ENCODE assay signal across 9 cellular contexts in the genomic region with DNA sequence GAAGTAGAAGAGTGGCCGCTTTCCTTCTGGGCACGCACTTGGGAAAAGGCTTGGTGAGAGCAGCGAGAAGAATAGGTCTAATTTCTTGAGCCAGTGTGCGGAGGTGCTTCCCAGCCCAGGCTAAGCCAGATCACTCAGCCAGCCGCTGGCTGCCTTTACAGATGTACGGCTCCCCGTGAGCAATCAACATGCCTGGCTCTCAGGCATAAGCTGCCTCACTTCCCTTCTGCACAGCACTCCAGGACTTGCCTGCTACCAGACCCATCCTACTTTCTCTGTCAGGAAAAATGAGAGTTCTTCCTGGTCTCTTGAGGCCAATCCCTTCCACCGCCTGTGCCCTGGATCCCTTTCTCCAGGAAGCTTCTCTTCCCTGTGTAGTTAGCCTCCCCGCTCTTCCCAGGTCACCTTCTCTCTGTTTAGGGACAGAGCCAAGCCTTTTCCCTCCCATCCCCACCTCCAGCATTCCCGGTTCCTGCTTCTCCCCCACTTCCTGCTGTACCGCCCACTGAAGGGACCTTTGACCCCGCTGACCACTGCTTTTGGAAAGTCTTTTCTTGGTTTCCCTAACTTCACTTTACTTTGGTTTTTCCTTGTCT. TPM values are rescaled to one million over a fixed set of nuclear protein-coding genes. Genes with fewer than 3 reads are reported as not detected.
DNase-seq lines count a peak whose midpoint lies in the region; ATAC-seq lines count a peak whose summit lies in the region.
"Had no signal": no experiment of that assay in that cellular context is flagged by ENCODE, and none has a peak within 500 bp of the region (broad histone marks: within the 10 kb centered on the region; RNA-seq: fewer than 3 reads in every experiment).

No MANE protein-coding gene starts in this region.

- H3K4me3 ChIP-seq in iPS-15b (ENCODE audit: low read depth, low read length) (peak overlapping the region; percentile 78), SJCRH30 (no peak overlapping the region)
- H3K4me3 ChIP-seq: BLaER1 had no signal

- H3K27me3 ChIP-seq in iPS-15b (ENCODE audit: control insufficient read depth, insufficient read depth, low read length) (no peaks in the 10 kb centered on the region), SJCRH30 (no peaks in the 10 kb centered on the region)

- peak overlapping the region; percentile 99 for H3K4me3 Mint-ChIP-seq in T-helper 1 cell treated with Interleukin-12 subunit alpha and Interleukin-12 subunit beta and Interleukin-4 antibody, amounts not matched to agents 30 μg/mL and 1 μg/mL, for 36 hours
- peak overlapping the region; percentile 93 to 98 (median 96) for H3K4me3 Mint-ChIP-seq in T-cell
- H3K4me3 Mint-ChIP-seq in stimulated activated memory B cell treated with anti-CD40 and anti-IgM and Interleukin-4, amounts not matched to agents 10 μg/mL and 1 μg/mL and 100 μg/mL, for 72 hours, result peak overlapping the region; percentile 97

- no peaks in the 10 kb centered on the region for H3K9me3 ChIP-seq in iPS-15b (ENCODE audit: control insufficient read depth, insufficient read depth, low read length)
- H3K9me3 ChIP-seq in SJCRH30 (replicated peaks), result no peaks in the 10 kb centered on the region

- POLR2A ChIA-PET in T-cell (lab: Charles Lee), result interaction anchor here (0.6 to 0.7 kb wide), 2 partner anchors 94 to 517 kb away, joined by 3 to 4 read pairs; no protein-coding TSS in a partner anchor

- no peaks in the 10 kb centered on the region for H3K9me3 Mint-ChIP-seq in T-helper 1 cell treated with Interleukin-12 subunit alpha and Interleukin-12 subunit beta and Interleukin-4 antibody, amounts not matched to agents 30 μg/mL and 1 μg/mL, for 36 hours
- H3K9me3 Mint-ChIP-seq in T-cell, result no peaks in the 10 kb centered on the region
- H3K9me3 Mint-ChIP-seq in stimulated activated memory B cell treated with anti-CD40 and anti-IgM and Interleukin-4, amounts not matched to agents 10 μg/mL and 1 μg/mL and 100 μg/mL, for 72 hours, result no peaks in the 10 kb centered on the region

- peak overlapping the region; percentile 100 for H3K27ac Mint-ChIP-seq in T-helper 1 cell treated with Interleukin-12 subunit alpha and Interleukin-12 subunit beta and Interleukin-4 antibody, amounts not matched to agents 30 μg/mL and 1 μg/mL, for 36 hours
- H3K27ac Mint-ChIP-seq in T-cell, result peak overlapping the region; percentile 98 to 99
- peak overlapping the region; percentile 99 for H3K27ac Mint-ChIP-seq in stimulated activated memory B cell treated with anti-CD40 and anti-IgM and Interleukin-4, amounts not matched to agents 10 μg/mL and 1 μg/mL and 100 μg/mL, for 72 hours

- H3K36me3 ChIP-seq in iPS-15b (ENCODE audit: control insufficient read depth, insufficient read depth, low read length), result peaks cover 30% of the 10 kb centered on the region
- no peaks in the 10 kb centered on the region for H3K36me3 ChIP-seq in SJCRH30
- H3K36me3 ChIP-seq: BLaER1 had no signal

- peak overlapping the region; percentile 12 for H3K9ac ChIP-seq in iPS-15b (ENCODE audit: low read depth, low read length)
- H3K9ac ChIP-seq: BLaER1 had no signal

- H3K27me3 Mint-ChIP-seq in T-helper 1 cell treated with Interleukin-12 subunit alpha and Interleukin-12 subunit beta and Interleukin-4 antibody, amounts not matched to agents 30 μg/mL and 1 μg/mL, for 36 hours (ENCODE audit: low read depth), result no peaks in the 10 kb centered on the region
- no peaks in the 10 kb centered on the region for H3K27me3 Mint-ChIP-seq in T-cell
- H3K27me3 Mint-ChIP-seq in stimulated activated memory B cell treated with anti-CD40 and anti-IgM and Interleukin-4, amounts not matched to agents 10 μg/mL and 1 μg/mL and 100 μg/mL, for 72 hours, result no peaks in the 10 kb centered on the region

- H3K4me1 Mint-ChIP-seq in T-helper 1 cell treated with Interleukin-12 subunit alpha and Interleukin-12 subunit beta and Interleukin-4 antibody, amounts not matched to agents 30 μg/mL and 1 μg/mL, for 36 hours (ENCODE audit: low read depth), result peaks cover 45% of the 10 kb centered on the region
- peaks cover 40 to 46% (median 41%) of the 10 kb centered on the region in 3 donors for H3K4me1 Mint-ChIP-seq in T-cell
- H3K4me1 Mint-ChIP-seq in stimulated activated memory B cell treated with anti-CD40 and anti-IgM and Interleukin-4, amounts not matched to agents 10 μg/mL and 1 μg/mL and 100 μg/mL, for 72 hours, result peaks cover 50% of the 10 kb centered on the region

- H3K4me1 ChIP-seq in iPS-15b (ENCODE audit: control insufficient read depth, insufficient read depth, low read length) (peaks cover 24% of the 10 kb centered on the region), SJCRH30 (peaks cover 33% of the 10 kb centered on the region)

- CTCF ChIA-PET in T-cell (lab: Charles Lee), result no interaction called here

- H3K36me3 Mint-ChIP-seq in T-helper 1 cell treated with Interleukin-12 subunit alpha and Interleukin-12 subunit beta and Interleukin-4 antibody, amounts not matched to agents 30 μg/mL and 1 μg/mL, for 36 hours (ENCODE audit: low read depth), result peaks cover 40% of the 10 kb centered on the region
- peaks cover 34% of the 10 kb centered on the region for H3K36me3 Mint-ChIP-seq in T-cell
- peaks cover 41% of the 10 kb centered on the region for H3K36me3 Mint-ChIP-seq in stimulated activated memory B cell treated with anti-CD40 and anti-IgM and Interleukin-4, amounts not matched to agents 10 μg/mL and 1 μg/mL and 100 μg/mL, for 72 hours

- ATAC-seq in T-cell (replicated peaks in 1 of 4), result no peak
- no peak for ATAC-seq in stimulated activated memory B cell treated with anti-CD40 and anti-IgM and Interleukin-4, amounts not matched to agents 10 μg/mL and 1 μg/mL and 100 μg/mL, for 72 hours

- no peak overlapping the region for H3K27ac ChIP-seq in SJCRH30
- H3K27ac ChIP-seq: BLaER1 had no signal

- DNase-seq in T-helper 1 cell, result no peak
- no peak for DNase-seq in T-cell
- no peak for DNase-seq in SJCRH30
- DNase-seq in globus pallidus (ENCODE audit: low spot score), result no peak
- DNase-seq in NOMO-1 (lab: John Stamatoyannopoulos, UW; ENCODE audit: unreplicated experiment in 2 of 2), result no peak

RNA-seq across cellular contexts. Expression of gene ACTR3C, which starts 1.1 kb away (rescaled TPM):
- total RNA-seq in T-cell, result 10 to 100 TPM in 4 of 5 donors, 1 to 10 TPM in 1; 9.2 to 14.6 (median 12.4) TPM
- 1.7 and 4.6 TPM in 2 replicates for total RNA-seq in SJCRH30 (2014; rRNA removed; shearing (Covaris generic))

RNA-seq across cellular contexts. Expression of gene LRRC61, which starts 1.3 kb away (rescaled TPM):
- total RNA-seq in T-cell, result 10 to 100 TPM in 4 of 5 donors, 1 to 10 TPM in 1; 8.8 to 21.4 (median 16.6) TPM
- not detected in 2 replicates for total RNA-seq in SJCRH30 (2014; rRNA removed; shearing (Covaris generic))

RNA-seq across cellular contexts. Expression of gene RARRES2, which starts 17.0 kb away (rescaled TPM):
- total RNA-seq in T-cell, result 1 to 10 TPM in 3 of 5 donors, not detected in 2; 2.7 to 3.2 (median 2.7) TPM
- total RNA-seq in SJCRH30 (2014; rRNA removed; shearing (Covaris generic)), result 68.1 and 89.7 TPM in 2 replicates

RNA-seq across cellular contexts. Expression of gene REPIN1, which starts 44.2 kb away (rescaled TPM):
- total RNA-seq in T-cell, result 100 to 1,000 TPM in 3 of 5 donors, 10 to 100 TPM in 2; 64.0 to 110 (median 101) TPM
- 174 and 183 TPM in 2 replicates for total RNA-seq in SJCRH30 (2014; rRNA removed; shearing (Covaris generic))

RNA-seq across cellular contexts. Expression of gene ZNF775, which starts 54.7 kb away (rescaled TPM):
- total RNA-seq in T-cell, result 1 to 10 TPM; 1.9 to 8.6 (median 6.3) TPM
- total RNA-seq in SJCRH30 (2014; rRNA removed; shearing (Covaris generic)), result 8.1 and 9.5 TPM in 2 replicates

Comparison
In these comparisons a context has a peak if more than half of its experiments do, and no peak if none do; other contexts are left out.
1. RNA of gene RARRES2, which starts 17.0 kb away (total RNA-seq): 68.1 to 89.7 TPM in SJCRH30; 2.7 to 3.2 TPM in T-cell; every median in the first group is over 10 times any median in the second.
2. Peak in every context shown above with its lines, with median percentiles within 50 percentile points of each other: H3K27ac Mint-ChIP-seq and H3K4me3 Mint-ChIP-seq.